8 cellular contexts compared by ENCODE assay signal in the genomic region with DNA sequence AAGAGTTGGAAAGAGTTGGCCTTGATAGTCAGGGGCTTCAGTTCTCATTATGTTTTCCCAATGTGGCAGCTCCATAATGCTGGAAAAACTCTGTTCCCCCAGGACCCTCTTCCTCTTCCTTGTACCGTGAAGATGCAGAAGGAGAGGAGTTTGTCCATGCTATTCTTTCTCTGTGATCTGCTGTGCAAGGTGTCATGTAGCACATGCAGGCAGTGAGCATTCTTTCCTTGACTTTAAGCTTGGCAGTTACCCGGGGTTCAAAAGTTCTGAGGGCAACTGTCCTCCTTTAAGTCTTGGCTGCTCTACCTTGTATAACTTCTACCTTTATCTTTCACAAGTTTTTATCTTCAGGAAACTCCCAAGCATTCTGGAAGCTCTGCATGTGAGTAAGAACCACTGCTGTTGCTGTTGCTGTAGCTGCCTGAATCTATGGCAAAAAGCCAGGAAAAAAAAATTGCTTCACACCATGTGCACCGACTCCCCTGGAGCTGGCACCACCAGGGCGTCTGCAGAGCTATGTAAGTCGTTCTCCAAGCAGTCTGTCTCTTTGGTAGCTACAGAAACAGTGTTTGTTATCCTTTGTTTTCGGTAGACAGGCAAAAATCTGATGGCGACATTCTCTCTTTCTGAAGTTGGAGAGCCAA. TPM values are rescaled to one million over a fixed set of nuclear protein-coding genes. Genes with fewer than 3 reads are reported as not detected.
DNase-seq lines count a peak whose midpoint lies in the region; ATAC-seq and TF ChIP-seq lines count a peak whose summit lies in the region.

No MANE protein-coding gene starts in this region.

- no peak overlapping the region for H2AFZ ChIP-seq in IMR-90 (replicated peaks; ENCODE audit: low read length, poor library complexity)

- BruUV-seq in IMR-90 (replicated peaks; lab: Mats Ljungman, UMichigan): no TSS peak

- ATAC-seq in IMR-90 (ENCODE audit: low read depth) (peak; percentile 73), HG02759 (IDR thresholded peaks at IDR 0.05; ENCODE audit: unreplicated experiment) (no peak), HG02763 (IDR thresholded peaks at IDR 0.05; ENCODE audit: unreplicated experiment) (no peak)

- no peak for TF ChIP-seq RAD21 in IMR-90 (IDR thresholded peaks at IDR 0.05; ENCODE audit: low read length)

- WGBS in IMR-90 (ENCODE audit: extremely low coverage in 2 of 2, insufficient read length in 1 of 2), 2 experiments: 73% methylated on average over 4 of the region's 7 CpGs; no CpG with 5 or more reads in 1 of the 2 experiments

- H3K4ac ChIP-seq in IMR-90 (ENCODE audit: low read depth, low read length): no peak overlapping the region

- H3K79me1 ChIP-seq in IMR-90 (ENCODE audit: low read depth in 1 of 2, low read length in 2 of 2): peaks cover 0 to 4% of the 10 kb centered on the region in 2 experiments; a peak in 1 of 4 replicates

- H3K36me3 ChIP-seq in IMR-90 (ENCODE audit: control insufficient read depth, insufficient read depth, low read length): peaks cover 1% of the 10 kb centered on the region; the same call in 1 of the 2 replicates
- no peaks in the 10 kb centered on the region for H3K36me3 ChIP-seq in right atrium auricular region

- dilution Hi-C loops in IMR-90 (cut with HindIII; ENCODE audit: low sequenced_read_pairs, unreplicated experiment): no loop called here

- no peak overlapping the region for H4K5ac ChIP-seq in IMR-90 (ENCODE audit: low read depth, low read length)

- H4K8ac ChIP-seq in IMR-90 (ENCODE audit: low read depth in 2 of 2, low read length in 2 of 2): no peak overlapping the region

- H3K18ac ChIP-seq in IMR-90 (ENCODE audit: low read depth, low read length): no peak overlapping the region

- H3K27ac ChIP-seq in IMR-90 (ENCODE audit: insufficient read depth, low read length) (no peak overlapping the region), right atrium auricular region (peak overlapping the region; percentile 62 to 85)

- H4K91ac ChIP-seq in IMR-90 (ENCODE audit: insufficient read depth, low read depth, low read length): no peak overlapping the region

- H3K9ac ChIP-seq in IMR-90 (ENCODE audit: low read depth, low read length): no peak overlapping the region

- POLR2A ChIA-PET in IMR-90 (lab: Charles Lee; ENCODE audit: unreplicated experiment): no interaction called here

- no peak overlapping the region for H3K56ac ChIP-seq in IMR-90 (ENCODE audit: extremely low read depth, insufficient read depth, low read length)

- peaks cover 4% of the 10 kb centered on the region; the same call in 1 of the 2 replicates for H4K20me1 ChIP-seq in IMR-90 (ENCODE audit: insufficient read depth, low read length)

- CTCF ChIA-PET in IMR-90 (lab: Yijun Ruan, JAX): no interaction called here

- H3K4me1 ChIP-seq in IMR-90 (ENCODE audit: control insufficient read depth, insufficient read depth, low read length) (peaks cover 2% of the 10 kb centered on the region; the same call in 1 of the 2 replicates), right atrium auricular region (peaks cover 0 to 33% of the 10 kb centered on the region in 2 donors)

- H2BK5ac ChIP-seq in IMR-90 (ENCODE audit: low read depth, low read length, poor library complexity, severe bottlenecking): no peak overlapping the region

- H2AK5ac ChIP-seq in IMR-90 (ENCODE audit: low read depth, low read length): no peak overlapping the region

- H2AK9ac ChIP-seq in IMR-90 (replicated peaks; ENCODE audit: low read depth, low read length, poor library complexity): no peak overlapping the region

- no peak overlapping the region for H2BK15ac ChIP-seq in IMR-90 (ENCODE audit: low read depth, low read length)

- TF ChIP-seq POLR2A in IMR-90 (IDR thresholded peaks at IDR 0.05; ENCODE audit: low read depth, low read length): no peak

- H3K14ac ChIP-seq in IMR-90 (replicated peaks; ENCODE audit: low read depth, low read length): no peak overlapping the region

- in situ Hi-C loops in IMR-90 (cut with MboI; ENCODE audit: low sequenced_read_pairs) (loop anchor here (10.0 kb wide), 1 partner anchor 64 kb away; no protein-coding TSS in a partner anchor), astrocyte of the cerebellum (cut with HindIII; ENCODE audit: low sequenced_read_pairs) (no loop called here)

- H3K9me1 ChIP-seq in IMR-90 (ENCODE audit: insufficient read depth, low read length): peaks cover 5% of the 10 kb centered on the region; the same call in 1 of the 2 replicates

- no peak overlapping the region for H3K4me3 ChIP-seq in IMR-90 (ENCODE audit: insufficient read depth, low read depth, low read length)
- no peak overlapping the region for H3K4me3 ChIP-seq in astrocyte of the cerebellum (ENCODE audit: low read depth, low read length)
- H3K4me3 ChIP-seq in right atrium auricular region: no peak overlapping the region
- no peak overlapping the region for H3K4me3 ChIP-seq in skeletal muscle cell (ENCODE audit: low read depth, low read length)

- DNase-seq in IMR-90 (peak; percentile 71), astrocyte of the cerebellum (ENCODE audit: low read depth) (peak; percentile 22), right atrium auricular region (ENCODE audit: low spot score) (peak; percentile 73), skeletal muscle cell (ENCODE audit: low read depth) (peak; percentile 49)
- DNase-seq in stimulated activated CD4-positive, alpha-beta T cell treated with anti-CD3 and anti-CD28 coated beads, Interleukin-4, amount 100 ng/mL, for 4 hours: no peak
- no peak for DNase-seq in stimulated activated naive CD4-positive, alpha-beta T cell treated with Interleukin-2 at 50 U/mL for 16 hours (lab: John Stamatoyannopoulos, UW)

- no peak overlapping the region for H2BK120ac ChIP-seq in IMR-90 (ENCODE audit: low read depth, low read length)

- H3K27me3 ChIP-seq in IMR-90 (ENCODE audit: control insufficient read depth, insufficient read depth, low read length) (no peaks in the 10 kb centered on the region), right atrium auricular region (no peaks in the 10 kb centered on the region)

- H3K9me3 ChIP-seq in IMR-90 (ENCODE audit: control insufficient read depth, insufficient read depth, low read length) (no peaks in the 10 kb centered on the region), right atrium auricular region (no peaks in the 10 kb centered on the region)

- no peak overlapping the region for H3K4me2 ChIP-seq in IMR-90 (ENCODE audit: low read depth, low read length)

- H3K23ac ChIP-seq in IMR-90 (ENCODE audit: low read depth, low read length): no peak overlapping the region

- intact Hi-C loops in IMR-90 (cut with micrococcal nuclease): no loop called here

- H2BK20ac ChIP-seq in IMR-90 (ENCODE audit: low read depth, low read length): no peak overlapping the region

- TF ChIP-seq CTCF in IMR-90 (conservative IDR thresholded peaks at IDR 0.05; ENCODE audit: low read depth, low read length): no peak
- TF ChIP-seq CTCF in astrocyte of the cerebellum (IDR thresholded peaks at IDR 0.05; ENCODE audit: low read depth, low read length, missing control alignments): no peak
- no peak for TF ChIP-seq CTCF in right atrium auricular region (IDR thresholded peaks at IDR 0.05)

TF ChIP-seq in IMR-90, 13 proteins besides CTCF, POLR2A, EP300 and RAD21:
- peak; percentile 46; the same call in 1 of the 2 replicates for TF ChIP-seq CEBPB (IDR thresholded peaks at IDR 0.05; ENCODE audit: low read depth, low read length)
- TF ChIP-seq CHD1 (IDR thresholded peaks at IDR 0.05; ENCODE audit: low read depth, low read length): no peak

RNA-seq across cellular contexts. Expression of a gene that starts 42.7 kb away (rescaled TPM):
- total RNA-seq in IMR-90 (2012; rRNA removed) (156 and 187 TPM in 2 replicates), right atrium auricular region (10 to 100 TPM; 69.0 to 88.3 TPM)
- 27.6 and 32.9 TPM in 2 replicates for polyA plus RNA-seq in IMR-90 (2012; rRNA removed)
- 37.9 and 47.3 TPM in 2 replicates for polyA plus RNA-seq in IMR-90 (2012; cell fraction: cytosol; rRNA removed)
- polyA plus RNA-seq in IMR-90 (2012; cell fraction: nucleus; rRNA removed; ENCODE audit: low replicate concordance): 14.6 and 32.9 TPM in 2 replicates

Comparison
In these comparisons a context has a peak if more than half of its experiments do, and no peak if none do; other contexts are left out.
1. DNase-seq: peak in IMR-90 (single experiment), astrocyte of the cerebellum (single experiment), right atrium auricular region (single experiment) and skeletal muscle cell (single experiment); none in stimulated activated CD4-positive, alpha-beta T cell treated with anti-CD3 and anti-CD28 coated beads, Interleukin-4, amount 100 ng/mL, for 4 hours (0 of 2) and stimulated activated naive CD4-positive, alpha-beta T cell treated with Interleukin-2 at 50 U/mL for 16 hours (single experiment).